ENCODE assay signal across 24 cellular contexts in the genomic region with DNA sequence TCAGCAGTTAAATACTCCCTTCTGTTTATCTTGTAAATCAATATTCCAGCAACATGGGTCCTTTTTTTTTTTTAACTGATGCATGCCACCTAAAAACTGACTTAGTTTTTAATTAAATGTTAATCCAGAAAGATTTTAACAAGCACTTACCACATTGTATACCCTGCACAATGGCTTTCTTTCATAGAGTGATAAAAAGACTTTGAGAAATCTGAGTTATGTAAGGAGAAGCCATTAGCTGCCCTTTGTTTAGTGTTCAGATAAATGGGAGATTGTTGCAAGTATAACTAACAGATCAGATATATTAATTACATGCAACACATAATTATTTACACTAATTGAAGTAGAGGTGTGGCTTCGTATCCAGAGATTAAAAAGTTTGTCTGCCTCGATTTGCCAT. TPM values are rescaled to one million over a fixed set of nuclear protein-coding genes. Genes with fewer than 3 reads are reported as not detected.
A peak's percentile ranks its signal among the peaks of the same experiment; 100 is the strongest.
DNase-seq lines count a peak whose midpoint lies in the region; ATAC-seq and TF ChIP-seq lines count a peak whose summit lies in the region.
"Had no signal": no experiment of that assay in that cellular context is flagged by ENCODE, and none has a peak within 500 bp of the region (broad histone marks: within the 10 kb centered on the region; RNA-seq: fewer than 3 reads in every experiment).

No MANE protein-coding gene starts in this region.

- no peak overlapping the region for H3K4me3 Mint-ChIP-seq in activated CD8-positive, alpha-beta T cell treated with anti-CD3 and anti-CD28 coated beads for 36 hours
- no peak overlapping the region for H3K4me3 Mint-ChIP-seq in activated CD8-positive, alpha-beta T cell treated with anti-CD3 and anti-CD28 coated beads, Interleukin-2, amount 10 ng/mL, durations not matched to agents 7 days and 5 days
- H3K4me3 Mint-ChIP-seq in memory B cell, result no peak overlapping the region
- H3K4me3 Mint-ChIP-seq in activated CD4-positive, alpha-beta T cell treated with anti-CD3 and anti-CD28 coated beads for 36 hours, result no peak overlapping the region
- H3K4me3 Mint-ChIP-seq: H9, HFFc6 had no signal

- no peaks in the 10 kb centered on the region for H3K79me2 ChIP-seq in PC-3 (ENCODE audit: low read length)

- H3K9me3 ChIP-seq in tibial nerve (no peaks in the 10 kb centered on the region), PC-3 (ENCODE audit: low read length) (no peaks in the 10 kb centered on the region)
- H3K9me3 ChIP-seq: BE2C, SJCRH30 had no signal

- intact Hi-C loops in activated CD8-positive, alpha-beta T cell treated with anti-CD3 and anti-CD28 coated beads for 36 hours (cut with micrococcal nuclease), result no loop called here
- intact Hi-C loops in activated CD4-positive, alpha-beta T cell treated with anti-CD3 and anti-CD28 coated beads for 36 hours (cut with DNase I, micrococcal nuclease), result no loop called here
- intact Hi-C loops in PC-3 (cut with micrococcal nuclease), result no loop called here

- no peaks in the 10 kb centered on the region for H3K9me3 Mint-ChIP-seq in activated CD8-positive, alpha-beta T cell treated with anti-CD3 and anti-CD28 coated beads for 36 hours
- H3K9me3 Mint-ChIP-seq in activated CD8-positive, alpha-beta T cell treated with anti-CD3 and anti-CD28 coated beads, Interleukin-2, amount 10 ng/mL, durations not matched to agents 7 days and 5 days (ENCODE audit: insufficient read depth), result no peaks in the 10 kb centered on the region
- H3K9me3 Mint-ChIP-seq in memory B cell, result no peaks in the 10 kb centered on the region
- H3K9me3 Mint-ChIP-seq in activated CD4-positive, alpha-beta T cell treated with anti-CD3 and anti-CD28 coated beads for 36 hours (ENCODE audit: low read depth), result no peaks in the 10 kb centered on the region
- H3K9me3 Mint-ChIP-seq: H9, HFFc6 had no signal

- H3K27me3 ChIP-seq in tibial nerve, result no peaks in the 10 kb centered on the region
- H3K27me3 ChIP-seq in PC-3 (ENCODE audit: low read length), result no peaks in the 10 kb centered on the region
- H3K27me3 ChIP-seq: BE2C, SJCRH30 had no signal

- no peak for ATAC-seq in activated CD8-positive, alpha-beta T cell treated with anti-CD3 and anti-CD28 coated beads for 36 hours
- no peak for ATAC-seq in activated CD8-positive, alpha-beta T cell treated with anti-CD3 and anti-CD28 coated beads, Interleukin-2, amount 10 ng/mL, durations not matched to agents 7 days and 5 days
- no peak for ATAC-seq in memory B cell (ENCODE audit: low read depth)
- no peak for ATAC-seq in activated CD4-positive, alpha-beta T cell treated with anti-CD3 and anti-CD28 coated beads for 36 hours
- ATAC-seq in GM19395 (IDR thresholded peaks at IDR 0.05; ENCODE audit: unreplicated experiment), result no peak
- ATAC-seq in PC-3, result no peak
- ATAC-seq: Right ventricle myocardium inferior had no signal

- H3K36me3 Mint-ChIP-seq in activated CD8-positive, alpha-beta T cell treated with anti-CD3 and anti-CD28 coated beads for 36 hours (ENCODE audit: low read depth), result peaks cover 5% of the 10 kb centered on the region
- peaks cover 16% of the 10 kb centered on the region for H3K36me3 Mint-ChIP-seq in activated CD8-positive, alpha-beta T cell treated with anti-CD3 and anti-CD28 coated beads, Interleukin-2, amount 10 ng/mL, durations not matched to agents 7 days and 5 days (ENCODE audit: low read depth)
- H3K36me3 Mint-ChIP-seq in memory B cell, result peaks cover 8% of the 10 kb centered on the region
- peaks cover 5% of the 10 kb centered on the region for H3K36me3 Mint-ChIP-seq in activated CD4-positive, alpha-beta T cell treated with anti-CD3 and anti-CD28 coated beads for 36 hours (ENCODE audit: low read depth)

- H3K4me1 Mint-ChIP-seq in activated CD8-positive, alpha-beta T cell treated with anti-CD3 and anti-CD28 coated beads for 36 hours (ENCODE audit: low read depth), result peaks cover 22% of the 10 kb centered on the region
- H3K4me1 Mint-ChIP-seq in activated CD8-positive, alpha-beta T cell treated with anti-CD3 and anti-CD28 coated beads, Interleukin-2, amount 10 ng/mL, durations not matched to agents 7 days and 5 days (ENCODE audit: low read depth), result peaks cover 30% of the 10 kb centered on the region
- peaks cover 9% of the 10 kb centered on the region for H3K4me1 Mint-ChIP-seq in memory B cell
- peaks cover 22% of the 10 kb centered on the region for H3K4me1 Mint-ChIP-seq in activated CD4-positive, alpha-beta T cell treated with anti-CD3 and anti-CD28 coated beads for 36 hours

- H3K27ac ChIP-seq in tibial nerve, result peak overlapping the region in 3 of 4 donors; percentile 16 to 61 (median 21)
- no peak overlapping the region for H3K27ac ChIP-seq in PC-3 (ENCODE audit: low read length)
- H3K27ac ChIP-seq: 22Rv1, GM23248, SJCRH30 had no signal

- H3K4me3 ChIP-seq in tibial nerve (no peak overlapping the region), PC-3 (ENCODE audit: low read length) (no peak overlapping the region)
- H3K4me3 ChIP-seq: GM23248, SJCRH30 had no signal

- no peak overlapping the region for H3K9ac ChIP-seq in PC-3 (ENCODE audit: low read length)
- H3K9ac ChIP-seq: GM23248 had no signal

- POLR2A ChIA-PET in activated CD8-positive, alpha-beta T cell treated with anti-CD3 and anti-CD28 coated beads for 36 hours (lab: Charles Lee), result interaction anchor here (1.0 kb wide), 1 partner anchor 116 kb away, joined by 3 read pairs; no protein-coding TSS in a partner anchor
- POLR2A ChIA-PET in activated CD8-positive, alpha-beta T cell treated with anti-CD3 and anti-CD28 coated beads, Interleukin-2, amount 10 ng/mL, durations not matched to agents 7 days and 5 days (lab: Charles Lee), result no interaction called here
- POLR2A ChIA-PET in activated CD4-positive, alpha-beta T cell treated with anti-CD3 and anti-CD28 coated beads for 36 hours (lab: Charles Lee), result no interaction called here
- POLR2A ChIA-PET in PC-3 (lab: Charles Lee; ENCODE audit: unreplicated experiment), result interaction anchor here (0.7 kb wide), 1 partner anchor 326 kb away, joined by 4 read pairs; no protein-coding TSS in a partner anchor

- DNase-seq in activated CD8-positive, alpha-beta T cell treated with anti-CD3 and anti-CD28 coated beads for 36 hours, result no peak
- no peak for DNase-seq in activated CD8-positive, alpha-beta T cell treated with anti-CD3 and anti-CD28 coated beads, Interleukin-2, amount 10 ng/mL, durations not matched to agents 7 days and 5 days
- DNase-seq in epidermal melanocyte (ENCODE audit: insufficient read length, low spot score) (peak; percentile 27), memory B cell (ENCODE audit: low spot score in 2 of 2) (no peak), tibial nerve (ENCODE audit: low spot score in 2 of 2) (no peak), PC-3 (no peak)
- no peak for DNase-seq in activated CD4-positive, alpha-beta T cell treated with anti-CD3 and anti-CD28 coated beads for 36 hours
- DNase-seq: BE2C, DMS53, GM23248, H9, HFFc6, KBM-7, MV-4-11, NCI-H1105, NCI-H146, NCI-H1930, NCI-H2107, NCI-H524, NCI-H774, SJCRH30 had no signal

- TF ChIP-seq CTCF in activated CD8-positive, alpha-beta T cell treated with anti-CD3 and anti-CD28 coated beads for 36 hours (IDR thresholded peaks at IDR 0.05), result no peak
- no peak for TF ChIP-seq CTCF in tibial nerve (IDR thresholded peaks at IDR 0.05)
- no peak for TF ChIP-seq CTCF in PC-3 (conservative IDR thresholded peaks at IDR 0.05; ENCODE audit: low read depth, low read length)

- 53 to 65% methylated on average over 2 of the region's 2 CpGs for WGBS in tibial nerve, 2 donors

- H3K4me1 ChIP-seq in tibial nerve (peaks cover 0 to 15% (median 5%) of the 10 kb centered on the region in 4 donors), PC-3 (ENCODE audit: insufficient read depth, low read length) (no peaks in the 10 kb centered on the region)
- H3K4me1 ChIP-seq: BE2C had no signal

- TF ChIP-seq POLR2A in tibial nerve (IDR thresholded peaks at IDR 0.05), result no peak

- no peaks in the 10 kb centered on the region for H3K27me3 Mint-ChIP-seq in activated CD8-positive, alpha-beta T cell treated with anti-CD3 and anti-CD28 coated beads for 36 hours
- no peaks in the 10 kb centered on the region for H3K27me3 Mint-ChIP-seq in activated CD8-positive, alpha-beta T cell treated with anti-CD3 and anti-CD28 coated beads, Interleukin-2, amount 10 ng/mL, durations not matched to agents 7 days and 5 days (ENCODE audit: low read depth)
- no peaks in the 10 kb centered on the region for H3K27me3 Mint-ChIP-seq in memory B cell
- H3K27me3 Mint-ChIP-seq in activated CD4-positive, alpha-beta T cell treated with anti-CD3 and anti-CD28 coated beads for 36 hours, result no peaks in the 10 kb centered on the region

- H3K36me3 ChIP-seq in tibial nerve, result peaks cover 0 to 37% (median 0%) of the 10 kb centered on the region in 3 donors
- H3K36me3 ChIP-seq in PC-3 (ENCODE audit: low read depth, low read length), result no peaks in the 10 kb centered on the region
- H3K36me3 ChIP-seq: BE2C, SJCRH30 had no signal

- H2AFZ ChIP-seq in PC-3 (ENCODE audit: low read length), result no peak overlapping the region
- H2AFZ ChIP-seq: GM23248 had no signal

- H3F3A ChIP-seq in PC-3 (ENCODE audit: low read length, unreplicated experiment), result no peaks in the 10 kb centered on the region

- CTCF ChIA-PET in activated CD8-positive, alpha-beta T cell treated with anti-CD3 and anti-CD28 coated beads for 36 hours (lab: Charles Lee), result interaction anchor here (3.3 kb wide), 1 partner anchor 157 kb away, joined by 11 read pairs; no protein-coding TSS in a partner anchor
- CTCF ChIA-PET in activated CD8-positive, alpha-beta T cell treated with anti-CD3 and anti-CD28 coated beads, Interleukin-2, amount 10 ng/mL, durations not matched to agents 7 days and 5 days (lab: Charles Lee), result no interaction called here
- CTCF ChIA-PET in activated CD4-positive, alpha-beta T cell treated with anti-CD3 and anti-CD28 coated beads for 36 hours (lab: Charles Lee), result no interaction called here
- CTCF ChIA-PET in PC-3 (lab: Charles Lee), result no interaction called here

- no TSS peak for BruUV-seq in PC-3 (replicated peaks; lab: Mats Ljungman, UMichigan)

- no peak for TF ChIP-seq EP300 in tibial nerve (IDR thresholded peaks at IDR 0.05)

- H3K9me2 ChIP-seq in PC-3 (replicated peaks; ENCODE audit: low read length), result no peaks in the 10 kb centered on the region

- H3K4me2 ChIP-seq in PC-3 (ENCODE audit: low read length), result no peak overlapping the region

- peak overlapping the region; percentile 42 for H3K27ac Mint-ChIP-seq in activated CD8-positive, alpha-beta T cell treated with anti-CD3 and anti-CD28 coated beads for 36 hours
- no peak overlapping the region for H3K27ac Mint-ChIP-seq in activated CD8-positive, alpha-beta T cell treated with anti-CD3 and anti-CD28 coated beads, Interleukin-2, amount 10 ng/mL, durations not matched to agents 7 days and 5 days
- peak overlapping the region; percentile 68 for H3K27ac Mint-ChIP-seq in memory B cell
- H3K27ac Mint-ChIP-seq in activated CD4-positive, alpha-beta T cell treated with anti-CD3 and anti-CD28 coated beads for 36 hours, result no peak overlapping the region
- H3K27ac Mint-ChIP-seq: HFFc6 had no signal

- no peaks in the 10 kb centered on the region for H4K20me1 ChIP-seq in PC-3 (ENCODE audit: low read length)

RNA-seq across cellular contexts. Expression of gene NFATC1, which starts 22.7 kb away (rescaled TPM):
- 10 to 100 TPM; 97.2 to 98.3 TPM for total RNA-seq in activated CD8-positive, alpha-beta T cell treated with anti-CD3 and anti-CD28 coated beads for 36 hours
- total RNA-seq in activated CD8-positive, alpha-beta T cell treated with anti-CD3 and anti-CD28 coated beads, Interleukin-2, amount 10 ng/mL, durations not matched to agents 7 days and 5 days, result 10 to 100 TPM; 26.5 to 28.1 TPM
- 10 to 100 TPM; 33.7 to 48.6 (median 37.8) TPM for total RNA-seq in tibial nerve
- 100 to 1,000 TPM in 1 of 2 experiments, 10 to 100 TPM in 1; 96.0 to 104 TPM for total RNA-seq in activated CD4-positive, alpha-beta T cell treated with anti-CD3 and anti-CD28 coated beads for 36 hours
- total RNA-seq in PC-3 (2014; rRNA removed), result 5.9 and 9.8 TPM in 2 replicates

Comparison
In these comparisons a context has a peak if more than half of its experiments do, and no peak if none do; other contexts are left out.
1. H3K27ac Mint-ChIP-seq: peak in activated CD8-positive, alpha-beta T cell treated with anti-CD3 and anti-CD28 coated beads for 36 hours (single experiment) and memory B cell (single experiment); none in activated CD8-positive, alpha-beta T cell treated with anti-CD3 and anti-CD28 coated beads, Interleukin-2, amount 10 ng/mL, durations not matched to agents 7 days and 5 days (single experiment) and activated CD4-positive, alpha-beta T cell treated with anti-CD3 and anti-CD28 coated beads for 36 hours (single experiment).
2. POLR2A ChIA-PET loops: an anchor here in activated CD8-positive, alpha-beta T cell treated with anti-CD3 and anti-CD28 coated beads for 36 hours (1.0 kb wide) and PC-3 (0.7 kb wide); none called in activated CD8-positive, alpha-beta T cell treated with anti-CD3 and anti-CD28 coated beads, Interleukin-2, amount 10 ng/mL, durations not matched to agents 7 days and 5 days and activated CD4-positive, alpha-beta T cell treated with anti-CD3 and anti-CD28 coated beads for 36 hours.